Comparison of ENCODE assay signal across 17 cellular contexts in the genomic region with DNA sequence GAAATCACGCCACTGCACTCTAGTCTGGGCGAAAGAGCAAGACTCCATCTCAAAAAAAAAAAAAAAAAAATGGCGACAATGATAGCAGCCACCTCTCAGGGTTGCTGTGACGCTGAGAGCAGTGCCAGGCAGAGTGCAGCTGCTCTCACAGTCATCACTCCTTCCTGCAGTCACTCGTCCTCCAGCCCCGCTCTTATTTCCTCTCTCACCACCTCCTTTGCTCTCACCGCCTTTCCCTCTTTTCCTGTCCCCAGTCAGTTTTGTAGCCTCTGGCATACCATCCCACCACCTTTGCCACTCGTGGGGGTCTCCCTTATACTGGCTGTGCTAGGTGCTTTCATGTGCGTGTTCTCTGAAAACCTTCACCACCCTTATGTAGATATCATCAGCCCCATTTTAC. TPM values are rescaled to one million over a fixed set of nuclear protein-coding genes. Genes with fewer than 3 reads are reported as not detected.
DNase-seq lines count a peak whose midpoint lies in the region; ATAC-seq, FAIRE-seq and TF ChIP-seq lines count a peak whose summit lies in the region.
"Had no signal": no experiment of that assay in that cellular context is flagged by ENCODE, and none has a peak within 500 bp of the region (broad histone marks: within the 10 kb centered on the region; RNA-seq: fewer than 3 reads in every experiment).

No MANE protein-coding gene starts in this region.

- H3K4me2 ChIP-seq in H1 (ENCODE audit: insufficient read depth in 1 of 2, low read depth in 2 of 2, low read length in 2 of 2) = no peak overlapping the region

- peak; percentile 52 for DNase-seq in activated effector memory CD4-positive, alpha-beta T cell treated with anti-CD3 and anti-CD28 coated beads, Interleukin-2, amount 50 U/mL, for 16 hours
- no peak for DNase-seq in activated effector memory CD4-positive, alpha-beta T cell treated with Interleukin-2 at 50 U/mL for 16 hours
- DNase-seq in Kasumi-1 (lab: John Stamatoyannopoulos, UW) = peak; percentile 37 to 49
- no peak for DNase-seq in H1 (ENCODE audit: low read depth in 1 of 2, low spot score in 2 of 2)
- DNase-seq in progenitor cell of endocrine pancreas (ENCODE audit: low spot score, unreplicated experiment) = no peak
- DNase-seq in stimulated activated CD4-positive, alpha-beta T cell treated with anti-CD3 and anti-CD28 coated beads, Interleukin-1b, Interleukin-23, amount 100 ng/mL, for 48 hours = no peak
- DNase-seq: amniotic stem cell; cortex of kidney; NCI-H2029; NCI-H82; SHP77; stimulated activated CD4-positive, alpha-beta T cell treated with anti-CD3 and anti-CD28 coated beads, Interleukin-15, amount 100 ng/mL, for 24 hours; thyroid gland had no signal

- POLR2A ChIA-PET in H1 (lab: Charles Lee; ENCODE audit: partially characterized antibody) = interaction anchor here (2.4 kb wide), 1 partner anchor 10 kb away, joined by 8 read pairs; no protein-coding TSS in a partner anchor

- H3K9ac ChIP-seq in H1 (replicated peaks in 1 of 4; ENCODE audit: extremely low read depth in 1 of 4, low read depth in 3 of 4, low read length in 3 of 4) = no peak overlapping the region

- no peak overlapping the region for H2BK15ac ChIP-seq in H1 (ENCODE audit: low read length)

- H3K4me1 Mint-ChIP-seq in progenitor cell of endocrine pancreas (ENCODE audit: low read depth) = peaks cover 12% of the 10 kb centered on the region

- no peak overlapping the region for H3K14ac ChIP-seq in H1 (ENCODE audit: insufficient read length)

- no peak overlapping the region for H3K56ac ChIP-seq in H1 (replicated peaks; ENCODE audit: insufficient read length, low read depth, low read length)

- peaks cover 0 to 1% of the 10 kb centered on the region in 2 experiments for H4K20me1 ChIP-seq in H1 (replicated peaks in 1 of 2; ENCODE audit: control insufficient read depth in 1 of 2, insufficient read depth in 2 of 2, low read length in 2 of 2)

- H3K27me3 ChIP-seq in H1 (replicated peaks in 1 of 4; ENCODE audit: control insufficient read depth in 3 of 4, extremely low read depth in 1 of 4, insufficient read depth in 3 of 4, low read length in 3 of 4) = no peaks in the 10 kb centered on the region
- H3K27me3 ChIP-seq: thyroid gland had no signal

- peaks cover 6% of the 10 kb centered on the region for H3K36me3 Mint-ChIP-seq in progenitor cell of endocrine pancreas (ENCODE audit: insufficient read depth)

- no peak for TF ChIP-seq POLR2A in H1 (IDR thresholded peaks at IDR 0.05; ENCODE audit: control extremely low read depth in 1 of 2, low read depth in 2 of 2, low read length in 2 of 2)

- no peaks in the 10 kb centered on the region for H3K27me3 Mint-ChIP-seq in progenitor cell of endocrine pancreas

- no peak overlapping the region for H4K91ac ChIP-seq in H1 (replicated peaks; ENCODE audit: insufficient read length, low read length)

- no peak overlapping the region for H3K23ac ChIP-seq in H1 (ENCODE audit: insufficient read length)

- H3K9me3 ChIP-seq in H1 (ENCODE audit: insufficient read depth in 2 of 2, low read depth in 1 of 2, low read length in 1 of 2) = no peaks in the 10 kb centered on the region
- H3K9me3 ChIP-seq: prostate gland, thyroid gland had no signal

- H2BK120ac ChIP-seq in H1 (replicated peaks; ENCODE audit: low read depth, low read length) = no peak overlapping the region

- no peaks in the 10 kb centered on the region for H3K79me2 ChIP-seq in H1 (ENCODE audit: control insufficient read depth in 1 of 2, insufficient read depth in 2 of 2, low read length in 2 of 2)

- CTCF ChIA-PET in H1 (lab: Charles Lee; ENCODE audit: partially characterized antibody) = interaction anchor here (0.6 to 1.3 kb wide), 5 partner anchors 13 to 154 kb away, joined by 3 to 6 read pairs (median 3); no protein-coding TSS in a partner anchor

- no peak for TF ChIP-seq EP300 in H1 (IDR thresholded peaks at IDR 0.05; ENCODE audit: borderline replicate concordance in 1 of 2, low read depth in 2 of 2, low read length in 2 of 2)

- FAIRE-seq in H1 (lab: Jason Lieb, UNC) = no peak

- H3K4me3 ChIP-seq in H1 (ENCODE audit: extremely low read depth in 1 of 4, insufficient read depth in 2 of 4, low read depth in 3 of 4, low read length in 4 of 4) = no peak overlapping the region
- H3K4me3 ChIP-seq: prostate gland, thyroid gland had no signal

- peak overlapping the region; percentile 20; the same call in 1 of the 2 replicates for H2BK5ac ChIP-seq in H1 (ENCODE audit: low read depth, low read length)

- 84% methylated on average over 9 of the region's 9 CpGs; no CpG with 5 or more reads in 1 of the 2 experiments for WGBS in H1 (ENCODE audit: extremely low coverage in 1 of 2, insufficient coverage in 1 of 2, insufficient read length in 1 of 2, insufficient replicate concordance in 2 of 2, low coverage in 1 of 2, low lambda C conversion rate in 2 of 2, missing lambda C conversion rate in 1 of 2), 2 experiments

- H3K27ac ChIP-seq in H1 (ENCODE audit: low read depth, low read length) = no peak overlapping the region
- H3K27ac ChIP-seq: prostate gland had no signal

- H3K4me1 ChIP-seq in H1 (replicated peaks in 1 of 4; ENCODE audit: control insufficient read depth in 3 of 4, insufficient read depth in 4 of 4, low read length in 3 of 4) = peaks cover 0 to 8% (median 3%) of the 10 kb centered on the region in 4 experiments; a peak in 2 of 7 replicates
- H3K4me1 ChIP-seq: prostate gland had no signal

- no peak overlapping the region for H4K5ac ChIP-seq in H1 (ENCODE audit: insufficient read length, low read depth, low read length)

- H3K23me2 ChIP-seq in H1 (ENCODE audit: low read depth, low read length) = no peaks in the 10 kb centered on the region

- no peak overlapping the region for H3K4me3 Mint-ChIP-seq in progenitor cell of endocrine pancreas (ENCODE audit: low read depth)

- no peak overlapping the region for H2AFZ ChIP-seq in H1 (ENCODE audit: low read length)

- TF ChIP-seq CTCF in H1 (IDR thresholded peaks at IDR 0.05; ENCODE audit: control extremely low read depth in 1 of 3, insufficient read depth in 1 of 3, low read depth in 1 of 3, low read length in 3 of 3) = no peak
- no peak for TF ChIP-seq CTCF in progenitor cell of endocrine pancreas (IDR thresholded peaks at IDR 0.05; ENCODE audit: unreplicated experiment)

- no peak overlapping the region for H2BK12ac ChIP-seq in H1 (ENCODE audit: low read depth, low read length)

- no peak for ATAC-seq in GM21786 (IDR thresholded peaks at IDR 0.05; ENCODE audit: unreplicated experiment)
- no peak for ATAC-seq in GM21529 (IDR thresholded peaks at IDR 0.05; ENCODE audit: unreplicated experiment)
- ATAC-seq: HCT116 had no signal

- peaks cover 0 to 11% (median under 1%) of the 10 kb centered on the region in 4 experiments; a peak in 4 of 8 replicates for H3K36me3 ChIP-seq in H1 (ENCODE audit: control insufficient read depth in 2 of 4, insufficient read depth in 4 of 4, low read length in 3 of 4)
- H3K36me3 ChIP-seq: prostate gland, thyroid gland had no signal

- H2AK5ac ChIP-seq in H1 (ENCODE audit: low read depth, low read length) = no peak overlapping the region

- no peak overlapping the region for H4K8ac ChIP-seq in H1 (ENCODE audit: extremely low read depth, insufficient read depth, low read length)

- TF ChIP-seq RAD21 in H1 (IDR thresholded peaks at IDR 0.05 in 1 of 2, conservative IDR thresholded peaks at IDR 0.05 in 1 of 2; ENCODE audit: low read depth in 2 of 2, low read length in 2 of 2) = no peak

- no peaks in the 10 kb centered on the region for H3K9me3 Mint-ChIP-seq in progenitor cell of endocrine pancreas (ENCODE audit: low read depth)

- no peak overlapping the region for H3K18ac ChIP-seq in H1 (ENCODE audit: extremely low read depth, low read length)

- no peak overlapping the region for H3K4ac ChIP-seq in H1 (replicated peaks; ENCODE audit: insufficient read length, low read depth, low read length)

- no peak overlapping the region for H2BK20ac ChIP-seq in H1 (ENCODE audit: low read length)

- H3K79me1 ChIP-seq in H1 (ENCODE audit: low read depth, low read length) = no peaks in the 10 kb centered on the region

- peak overlapping the region; percentile 42 for H3K27ac Mint-ChIP-seq in progenitor cell of endocrine pancreas

TF ChIP-seq in H1, 55 proteins besides CTCF, POLR2A, EP300 and RAD21 (continues in another document):
- TF ChIP-seq SP4 (IDR thresholded peaks at IDR 0.05; ENCODE audit: low read length) = no peak
- TF ChIP-seq SP2 (IDR thresholded peaks at IDR 0.05; ENCODE audit: low read length) = no peak

RNA-seq across cellular contexts. Expression of a gene that starts 19.4 kb away (rescaled TPM):
- total RNA-seq in H1 (2021; fragmentation: NEBNext Ultra II Directional; extraction: Animal tissue kit (Norgen Biotek cat#: 25700)) = 15.6 and 16.0 TPM in 2 replicates
- 20.0 and 21.0 TPM in 2 replicates for polyA plus RNA-seq in H1 (2011; rRNA removed)
- polyA plus RNA-seq in H1 (2011; cell fraction: cytosol; rRNA removed) = 18.8 TPM
- polyA plus RNA-seq in H1 (2011; cell fraction: nucleus; rRNA removed) = 27.9 TPM
- polyA plus RNA-seq in H1 (2012, experiment 1 of 2) = 12.9 to 18.6 TPM (median 15.3 TPM) in 4 replicates
- 18.2 TPM for polyA plus RNA-seq in H1 (2012, experiment 2 of 2)
- polyA plus RNA-seq in H1 (2013, experiment 1 of 2) = 12.5 TPM
- 12.9 TPM for polyA plus RNA-seq in H1 (2013, experiment 2 of 2)
- polyA minus RNA-seq in H1 (2011; rRNA and poly(A)+ RNA removed) = 15.7 and 16.0 TPM in 2 replicates
- polyA minus RNA-seq in H1 (2011; cell fraction: cytosol; rRNA and poly(A)+ RNA removed) = 5.8 TPM
- polyA minus RNA-seq in H1 (2011; cell fraction: nucleus; rRNA and poly(A)+ RNA removed) = 14.6 TPM
- total RNA-seq in progenitor cell of endocrine pancreas = 7.8 and 8.8 TPM in 2 replicates

RNA-seq across cellular contexts. Expression of a gene that starts 32.2 kb away (rescaled TPM):
- total RNA-seq in H1 (2021; fragmentation: NEBNext Ultra II Directional; extraction: Animal tissue kit (Norgen Biotek cat#: 25700)) = 24.6 and 24.8 TPM in 2 replicates
- 55.2 and 61.9 TPM in 2 replicates for polyA plus RNA-seq in H1 (2011; rRNA removed)
- 44.4 TPM for polyA plus RNA-seq in H1 (2011; cell fraction: cytosol; rRNA removed)
- 28.9 TPM for polyA plus RNA-seq in H1 (2011; cell fraction: nucleus; rRNA removed)
- 28.4 to 32.8 TPM (median 30.1 TPM) in 4 replicates for polyA plus RNA-seq in H1 (2012, experiment 1 of 2)
- polyA plus RNA-seq in H1 (2012, experiment 2 of 2) = 31.6 TPM
- 18.1 TPM for polyA plus RNA-seq in H1 (2013, experiment 1 of 2)
- polyA plus RNA-seq in H1 (2013, experiment 2 of 2) = 19.4 TPM
- 17.7 and 19.4 TPM in 2 replicates for polyA minus RNA-seq in H1 (2011; rRNA and poly(A)+ RNA removed)
- 15.3 TPM for polyA minus RNA-seq in H1 (2011; cell fraction: cytosol; rRNA and poly(A)+ RNA removed)
- polyA minus RNA-seq in H1 (2011; cell fraction: nucleus; rRNA and poly(A)+ RNA removed) = 11.9 TPM
- total RNA-seq in progenitor cell of endocrine pancreas = 14.1 and 17.9 TPM in 2 replicates

RNA-seq across cellular contexts. Expression of a gene that starts 53.2 kb away (rescaled TPM):
- 4.5 and 5.3 TPM in 2 replicates for total RNA-seq in H1 (2021; fragmentation: NEBNext Ultra II Directional; extraction: Animal tissue kit (Norgen Biotek cat#: 25700))
- 5.3 and 5.6 TPM in 2 replicates for polyA plus RNA-seq in H1 (2011; rRNA removed)
- 3.8 TPM for polyA plus RNA-seq in H1 (2011; cell fraction: cytosol; rRNA removed)
- 5.1 TPM for polyA plus RNA-seq in H1 (2011; cell fraction: nucleus; rRNA removed)
- polyA plus RNA-seq in H1 (2012, experiment 1 of 2) = 4.2 to 5.7 TPM (median 5.0 TPM) in 4 replicates
- polyA plus RNA-seq in H1 (2012, experiment 2 of 2) = 3.6 TPM
- 4.1 TPM for polyA plus RNA-seq in H1 (2013, experiment 1 of 2)
- 3.9 TPM for polyA plus RNA-seq in H1 (2013, experiment 2 of 2)
- polyA minus RNA-seq in H1 (2011; rRNA and poly(A)+ RNA removed) = 5.4 and 5.7 TPM in 2 replicates
- 5.2 TPM for polyA minus RNA-seq in H1 (2011; cell fraction: cytosol; rRNA and poly(A)+ RNA removed)
- 4.5 TPM for polyA minus RNA-seq in H1 (2011; cell fraction: nucleus; rRNA and poly(A)+ RNA removed)
- total RNA-seq in progenitor cell of endocrine pancreas = 12.8 and 14.3 TPM in 2 replicates

Comparison
In these comparisons a context has a peak if more than half of its experiments do, and no peak if none do; other contexts are left out.
1. DNase-seq: peak in activated effector memory CD4-positive, alpha-beta T cell treated with anti-CD3 and anti-CD28 coated beads, Interleukin-2, amount 50 U/mL, for 16 hours (single experiment) and Kasumi-1 (2 of 2); none in activated effector memory CD4-positive, alpha-beta T cell treated with Interleukin-2 at 50 U/mL for 16 hours (single experiment), H1 (0 of 2), progenitor cell of endocrine pancreas (single experiment) and stimulated activated CD4-positive, alpha-beta T cell treated with anti-CD3 and anti-CD28 coated beads, Interleukin-1b, Interleukin-23, amount 100 ng/mL, for 48 hours (single experiment).